In the genomic region with DNA sequence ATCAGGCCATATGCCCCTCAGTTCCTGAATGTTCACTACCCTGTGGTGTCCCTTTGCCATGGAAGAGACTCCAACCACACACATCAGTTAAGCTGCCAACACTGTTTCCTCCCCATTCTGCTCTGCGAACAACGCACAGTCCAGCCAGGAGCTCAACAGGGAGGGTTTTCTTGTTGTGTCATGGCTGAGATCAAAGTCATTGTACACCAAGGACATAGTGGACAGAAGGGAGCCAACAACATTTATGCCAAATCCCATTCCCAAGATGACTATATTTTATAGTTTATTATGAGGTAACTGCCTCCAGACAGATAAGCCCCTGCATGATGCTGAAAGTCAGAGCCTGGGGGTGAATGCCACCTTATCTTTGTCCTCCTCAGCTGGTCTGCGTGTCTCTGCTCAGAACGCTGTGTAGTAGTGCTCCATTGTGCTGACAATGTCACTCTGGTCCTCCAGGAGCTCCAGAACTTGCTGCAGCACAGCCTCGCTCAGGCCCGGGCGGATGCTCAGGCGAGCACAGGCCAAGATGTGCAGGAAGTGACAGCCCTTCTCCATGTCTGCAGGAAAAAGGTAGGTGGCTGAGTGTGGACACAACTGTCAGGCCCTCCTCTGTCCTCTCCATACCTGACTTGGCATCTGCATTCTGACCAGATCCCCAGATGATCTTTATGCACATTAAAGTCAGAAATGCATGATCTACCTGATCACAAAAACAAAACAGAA, we compare ENCODE assay signal across 2 cellular contexts.
TF ChIP-seq lines count a peak whose summit lies in the region.

No MANE protein-coding gene starts in this region.

TF ChIP-seq in SK-N-SH, 30 proteins besides CTCF, POLR2A, EP300 and RAD21:
- TF ChIP-seq TAF1 (IDR thresholded peaks at IDR 0.05; ENCODE audit: borderline replicate concordance, low read depth, low read length) (no peak), JUND (IDR thresholded peaks at IDR 0.05) (no peak), ELF1 (IDR thresholded peaks at IDR 0.05) (no peak), RFX5 (IDR thresholded peaks at IDR 0.05; ENCODE audit: low read length) (no peak)

TF ChIP-seq in SK-N-SH treated with all-trans-retinoic acid at 6 μM for 48 hours, 23 proteins besides CTCF, POLR2A, EP300 and RAD21:
- TF ChIP-seq, protein P1, sequence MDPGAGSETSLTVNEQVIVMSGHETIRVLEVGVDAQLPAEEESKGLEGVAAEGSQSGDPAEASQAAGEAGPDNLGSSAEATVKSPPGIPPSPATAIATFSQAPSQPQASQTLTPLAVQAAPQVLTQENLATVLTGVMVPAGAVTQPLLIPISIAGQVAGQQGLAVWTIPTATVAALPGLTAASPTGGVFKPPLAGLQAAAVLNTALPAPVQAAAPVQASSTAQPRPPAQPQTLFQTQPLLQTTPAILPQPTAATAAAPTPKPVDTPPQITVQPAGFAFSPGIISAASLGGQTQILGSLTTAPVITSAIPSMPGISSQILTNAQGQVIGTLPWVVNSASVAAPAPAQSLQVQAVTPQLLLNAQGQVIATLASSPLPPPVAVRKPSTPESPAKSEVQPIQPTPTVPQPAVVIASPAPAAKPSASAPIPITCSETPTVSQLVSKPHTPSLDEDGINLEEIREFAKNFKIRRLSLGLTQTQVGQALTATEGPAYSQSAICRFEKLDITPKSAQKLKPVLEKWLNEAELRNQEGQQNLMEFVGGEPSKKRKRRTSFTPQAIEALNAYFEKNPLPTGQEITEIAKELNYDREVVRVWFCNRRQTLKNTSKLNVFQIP (CRISPR knock-in tag; IDR thresholded peaks at IDR 0.05; ENCODE audit: borderline replicate concordance, low read depth) = no peak
- TF ChIP-seq CSDC2 (CRISPR knock-in tag; IDR thresholded peaks at IDR 0.05) (no peak), ARNTL (CRISPR knock-in tag; IDR thresholded peaks at IDR 0.05; ENCODE audit: borderline replicate concordance, low read depth) (no peak), TOX (CRISPR knock-in tag; IDR thresholded peaks at IDR 0.05; ENCODE audit: borderline replicate concordance) (no peak), PPARA (CRISPR knock-in tag; IDR thresholded peaks at IDR 0.05; ENCODE audit: borderline replicate concordance) (no peak), TCF4 (CRISPR knock-in tag; IDR thresholded peaks at IDR 0.05; ENCODE audit: borderline replicate concordance) (no peak), ZNF565 (CRISPR knock-in tag; conservative IDR thresholded peaks at IDR 0.05; ENCODE audit: low read depth) (no peak), GLIS3 (CRISPR knock-in tag; IDR thresholded peaks at IDR 0.05) (no peak), RARB (CRISPR knock-in tag; IDR thresholded peaks at IDR 0.05) (no peak), ISL1 (CRISPR knock-in tag; IDR thresholded peaks at IDR 0.05) (no peak), ZNF8 (CRISPR knock-in tag; IDR thresholded peaks at IDR 0.05) (no peak), BACH2 (CRISPR knock-in tag; IDR thresholded peaks at IDR 0.05; ENCODE audit: borderline replicate concordance) (no peak), SNAI2 (CRISPR knock-in tag; IDR thresholded peaks at IDR 0.05) (no peak)
- TF ChIP-seq, protein P2, sequence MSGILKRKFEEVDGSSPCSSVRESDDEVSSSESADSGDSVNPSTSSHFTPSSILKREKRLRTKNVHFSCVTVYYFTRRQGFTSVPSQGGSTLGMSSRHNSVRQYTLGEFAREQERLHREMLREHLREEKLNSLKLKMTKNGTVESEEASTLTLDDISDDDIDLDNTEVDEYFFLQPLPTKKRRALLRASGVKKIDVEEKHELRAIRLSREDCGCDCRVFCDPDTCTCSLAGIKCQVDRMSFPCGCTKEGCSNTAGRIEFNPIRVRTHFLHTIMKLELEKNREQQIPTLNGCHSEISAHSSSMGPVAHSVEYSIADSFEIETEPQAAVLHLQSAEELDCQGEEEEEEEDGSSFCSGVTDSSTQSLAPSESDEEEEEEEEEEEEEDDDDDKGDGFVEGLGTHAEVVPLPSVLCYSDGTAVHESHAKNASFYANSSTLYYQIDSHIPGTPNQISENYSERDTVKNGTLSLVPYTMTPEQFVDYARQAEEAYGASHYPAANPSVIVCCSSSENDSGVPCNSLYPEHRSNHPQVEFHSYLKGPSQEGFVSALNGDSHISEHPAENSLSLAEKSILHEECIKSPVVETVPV (CRISPR knock-in tag; IDR thresholded peaks at IDR 0.05) = no peak
- TF ChIP-seq, protein P3, sequence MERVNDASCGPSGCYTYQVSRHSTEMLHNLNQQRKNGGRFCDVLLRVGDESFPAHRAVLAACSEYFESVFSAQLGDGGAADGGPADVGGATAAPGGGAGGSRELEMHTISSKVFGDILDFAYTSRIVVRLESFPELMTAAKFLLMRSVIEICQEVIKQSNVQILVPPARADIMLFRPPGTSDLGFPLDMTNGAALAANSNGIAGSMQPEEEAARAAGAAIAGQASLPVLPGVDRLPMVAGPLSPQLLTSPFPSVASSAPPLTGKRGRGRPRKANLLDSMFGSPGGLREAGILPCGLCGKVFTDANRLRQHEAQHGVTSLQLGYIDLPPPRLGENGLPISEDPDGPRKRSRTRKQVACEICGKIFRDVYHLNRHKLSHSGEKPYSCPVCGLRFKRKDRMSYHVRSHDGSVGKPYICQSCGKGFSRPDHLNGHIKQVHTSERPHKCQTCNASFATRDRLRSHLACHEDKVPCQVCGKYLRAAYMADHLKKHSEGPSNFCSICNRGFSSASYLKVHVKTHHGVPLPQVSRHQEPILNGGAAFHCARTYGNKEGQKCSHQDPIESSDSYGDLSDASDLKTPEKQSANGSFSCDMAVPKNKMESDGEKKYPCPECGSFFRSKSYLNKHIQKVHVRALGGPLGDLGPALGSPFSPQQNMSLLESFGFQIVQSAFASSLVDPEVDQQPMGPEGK (CRISPR knock-in tag; IDR thresholded peaks at IDR 0.05; ENCODE audit: borderline replicate concordance) = no peak
- TF ChIP-seq, protein P4, sequence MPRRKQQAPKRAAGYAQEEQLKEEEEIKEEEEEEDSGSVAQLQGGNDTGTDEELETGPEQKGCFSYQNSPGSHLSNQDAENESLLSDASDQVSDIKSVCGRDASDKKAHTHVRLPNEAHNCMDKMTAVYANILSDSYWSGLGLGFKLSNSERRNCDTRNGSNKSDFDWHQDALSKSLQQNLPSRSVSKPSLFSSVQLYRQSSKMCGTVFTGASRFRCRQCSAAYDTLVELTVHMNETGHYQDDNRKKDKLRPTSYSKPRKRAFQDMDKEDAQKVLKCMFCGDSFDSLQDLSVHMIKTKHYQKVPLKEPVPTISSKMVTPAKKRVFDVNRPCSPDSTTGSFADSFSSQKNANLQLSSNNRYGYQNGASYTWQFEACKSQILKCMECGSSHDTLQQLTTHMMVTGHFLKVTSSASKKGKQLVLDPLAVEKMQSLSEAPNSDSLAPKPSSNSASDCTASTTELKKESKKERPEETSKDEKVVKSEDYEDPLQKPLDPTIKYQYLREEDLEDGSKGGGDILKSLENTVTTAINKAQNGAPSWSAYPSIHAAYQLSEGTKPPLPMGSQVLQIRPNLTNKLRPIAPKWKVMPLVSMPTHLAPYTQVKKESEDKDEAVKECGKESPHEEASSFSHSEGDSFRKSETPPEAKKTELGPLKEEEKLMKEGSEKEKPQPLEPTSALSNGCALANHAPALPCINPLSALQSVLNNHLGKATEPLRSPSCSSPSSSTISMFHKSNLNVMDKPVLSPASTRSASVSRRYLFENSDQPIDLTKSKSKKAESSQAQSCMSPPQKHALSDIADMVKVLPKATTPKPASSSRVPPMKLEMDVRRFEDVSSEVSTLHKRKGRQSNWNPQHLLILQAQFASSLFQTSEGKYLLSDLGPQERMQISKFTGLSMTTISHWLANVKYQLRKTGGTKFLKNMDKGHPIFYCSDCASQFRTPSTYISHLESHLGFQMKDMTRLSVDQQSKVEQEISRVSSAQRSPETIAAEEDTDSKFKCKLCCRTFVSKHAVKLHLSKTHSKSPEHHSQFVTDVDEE (CRISPR knock-in tag; IDR thresholded peaks at IDR 0.05) = no peak
- TF ChIP-seq, protein P5, sequence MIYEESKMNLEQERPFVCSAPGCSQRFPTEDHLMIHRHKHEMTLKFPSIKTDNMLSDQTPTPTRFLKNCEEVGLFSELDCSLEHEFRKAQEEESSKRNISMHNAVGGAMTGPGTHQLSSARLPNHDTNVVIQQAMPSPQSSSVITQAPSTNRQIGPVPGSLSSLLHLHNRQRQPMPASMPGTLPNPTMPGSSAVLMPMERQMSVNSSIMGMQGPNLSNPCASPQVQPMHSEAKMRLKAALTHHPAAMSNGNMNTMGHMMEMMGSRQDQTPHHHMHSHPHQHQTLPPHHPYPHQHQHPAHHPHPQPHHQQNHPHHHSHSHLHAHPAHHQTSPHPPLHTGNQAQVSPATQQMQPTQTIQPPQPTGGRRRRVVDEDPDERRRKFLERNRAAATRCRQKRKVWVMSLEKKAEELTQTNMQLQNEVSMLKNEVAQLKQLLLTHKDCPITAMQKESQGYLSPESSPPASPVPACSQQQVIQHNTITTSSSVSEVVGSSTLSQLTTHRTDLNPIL (CRISPR knock-in tag; IDR thresholded peaks at IDR 0.05; ENCODE audit: low read depth) = no peak
